1 cellular context compared by ENCODE assay signal in genomic region chr7:1549357-1550004, GRCh38.
TF ChIP-seq lines count a peak whose summit lies in the region.

No MANE protein-coding gene starts in this region.

TF ChIP-seq in IMR-90, 13 proteins besides CTCF, POLR2A, EP300 and RAD21:
- TF ChIP-seq MXI1 (IDR thresholded peaks at IDR 0.05; ENCODE audit: borderline replicate concordance, low read depth, low read length) (no peak), RCOR1 (IDR thresholded peaks at IDR 0.05; ENCODE audit: insufficient replicate concordance, low read length) (no peak), FOS (IDR thresholded peaks at IDR 0.05; ENCODE audit: low read depth, low read length) (no peak), RFX5 (IDR thresholded peaks at IDR 0.05; ENCODE audit: low read depth, low read length) (no peak), CEBPB (IDR thresholded peaks at IDR 0.05; ENCODE audit: low read depth, low read length) (no peak)
